Comparison of ENCODE assay signal across 25 cellular contexts in genomic region chr21:37383066-37383465, GRCh38. TPM values are rescaled to one million over a fixed set of nuclear protein-coding genes. Genes with fewer than 3 reads are reported as not detected.
A peak's percentile ranks its signal among the peaks of the same experiment; 100 is the strongest.
DNase-seq lines count a peak whose midpoint lies in the region; ATAC-seq, FAIRE-seq and TF ChIP-seq lines count a peak whose summit lies in the region.
"Had no signal": no experiment of that assay in that cellular context is flagged by ENCODE, and none has a peak within 500 bp of the region (broad histone marks: within the 10 kb centered on the region; RNA-seq: fewer than 3 reads in every experiment).

No MANE protein-coding gene starts in this region.

- H3K4me3 Mint-ChIP-seq in activated CD4-positive, alpha-beta T cell treated with anti-CD3 and anti-CD28 coated beads, Interleukin-2, amount 10 ng/mL, durations not matched to agents 7 days and 5 days: no peak overlapping the region
- H3K4me3 Mint-ChIP-seq in nephron progenitor cell: no peak overlapping the region
- H3K4me3 Mint-ChIP-seq: activated CD4-positive, alpha-beta T cell treated with anti-CD3 and anti-CD28 coated beads, Interleukin-2, amount 10 ng/mL, durations not matched to agents 24 days and 14 days; activated naive CD8-positive, alpha-beta T cell treated with anti-CD3 and anti-CD28 coated beads, Interleukin-2, amount 10 ng/mL, durations not matched to agents 7 days and 5 days had no signal

- H3K9ac ChIP-seq in KMS-11 (no peak overlapping the region), H1 (replicated peaks in 1 of 4; ENCODE audit: extremely low read depth in 1 of 4, low read depth in 3 of 4, low read length in 3 of 4) (no peak overlapping the region)

- peak overlapping the region; percentile 25 for H3K27ac Mint-ChIP-seq in activated CD4-positive, alpha-beta T cell treated with anti-CD3 and anti-CD28 coated beads, Interleukin-2, amount 10 ng/mL, durations not matched to agents 7 days and 5 days
- peak overlapping the region; percentile 63 for H3K27ac Mint-ChIP-seq in nephron progenitor cell
- H3K27ac Mint-ChIP-seq: activated CD4-positive, alpha-beta T cell treated with anti-CD3 and anti-CD28 coated beads, Interleukin-2, amount 10 ng/mL, durations not matched to agents 24 days and 14 days; activated naive CD8-positive, alpha-beta T cell treated with anti-CD3 and anti-CD28 coated beads, Interleukin-2, amount 10 ng/mL, durations not matched to agents 7 days and 5 days had no signal

- no peaks in the 10 kb centered on the region for H3K9me3 Mint-ChIP-seq in activated CD4-positive, alpha-beta T cell treated with anti-CD3 and anti-CD28 coated beads, Interleukin-2, amount 10 ng/mL, durations not matched to agents 7 days and 5 days
- peaks cover 21% of the 10 kb centered on the region for H3K9me3 Mint-ChIP-seq in nephron progenitor cell
- H3K9me3 Mint-ChIP-seq: activated CD4-positive, alpha-beta T cell treated with anti-CD3 and anti-CD28 coated beads, Interleukin-2, amount 10 ng/mL, durations not matched to agents 24 days and 14 days; activated naive CD8-positive, alpha-beta T cell treated with anti-CD3 and anti-CD28 coated beads, Interleukin-2, amount 10 ng/mL, durations not matched to agents 7 days and 5 days had no signal

- peaks cover 95% of the 10 kb centered on the region for H3K4me1 ChIP-seq in KMS-11 (ENCODE audit: low read depth, poor library complexity, severe bottlenecking)
- peaks cover 2 to 19% (median 9%) of the 10 kb centered on the region in 4 experiments; a peak in 4 of 7 replicates for H3K4me1 ChIP-seq in H1 (replicated peaks in 1 of 4; ENCODE audit: control insufficient read depth in 3 of 4, insufficient read depth in 4 of 4, low read length in 3 of 4)

- H3K23me2 ChIP-seq in H1 (ENCODE audit: low read depth, low read length): no peaks in the 10 kb centered on the region

- ATAC-seq in GM21526 (IDR thresholded peaks at IDR 0.05; ENCODE audit: low FRiP score, unreplicated experiment) (no peak), GM19035 (IDR thresholded peaks at IDR 0.05; ENCODE audit: unreplicated experiment) (no peak)
- ATAC-seq: esophagus mucosa, Panc1, sciatic nerve had no signal

- H3K23ac ChIP-seq in H1 (ENCODE audit: insufficient read length): no peak overlapping the region

- no peaks in the 10 kb centered on the region for H3K9me3 ChIP-seq in H1 (ENCODE audit: insufficient read depth in 2 of 2, low read depth in 1 of 2, low read length in 1 of 2)
- H3K9me3 ChIP-seq: stomach had no signal

- H3K79me1 ChIP-seq in H1 (ENCODE audit: low read depth, low read length): peaks cover 8% of the 10 kb centered on the region

- no peak overlapping the region for H3K18ac ChIP-seq in H1 (ENCODE audit: extremely low read depth, low read length)

- H3K14ac ChIP-seq in H1 (ENCODE audit: insufficient read length): no peak overlapping the region

- TF ChIP-seq POLR2A in H1 (IDR thresholded peaks at IDR 0.05; ENCODE audit: control extremely low read depth in 1 of 2, low read depth in 2 of 2, low read length in 2 of 2): no peak

- peaks cover 78% of the 10 kb centered on the region for H3K4me1 Mint-ChIP-seq in activated CD4-positive, alpha-beta T cell treated with anti-CD3 and anti-CD28 coated beads, Interleukin-2, amount 10 ng/mL, durations not matched to agents 7 days and 5 days
- peaks cover 64% of the 10 kb centered on the region for H3K4me1 Mint-ChIP-seq in nephron progenitor cell

- FAIRE-seq in H1 (lab: Jason Lieb, UNC): no peak
- FAIRE-seq: A204.1, urothelium cell line had no signal

- no peak overlapping the region for H2BK120ac ChIP-seq in H1 (replicated peaks; ENCODE audit: low read depth, low read length)

- no peak overlapping the region for H4K91ac ChIP-seq in H1 (replicated peaks; ENCODE audit: insufficient read length, low read length)

- H3K56ac ChIP-seq in H1 (replicated peaks; ENCODE audit: insufficient read length, low read depth, low read length): no peak overlapping the region

- H4K20me1 ChIP-seq in KMS-11 (ENCODE audit: insufficient read depth) (peaks cover 18% of the 10 kb centered on the region), H1 (replicated peaks in 1 of 2; ENCODE audit: control insufficient read depth in 1 of 2, insufficient read depth in 2 of 2, low read length in 2 of 2) (peaks cover 45 to 54% of the 10 kb centered on the region in 2 experiments)

- no peak for TF ChIP-seq CTCF in KMS-11 (conservative IDR thresholded peaks at IDR 0.05; ENCODE audit: low read depth, low read length)
- TF ChIP-seq CTCF in H1 (IDR thresholded peaks at IDR 0.05; ENCODE audit: control extremely low read depth in 1 of 3, insufficient read depth in 1 of 3, low read depth in 1 of 3, low read length in 3 of 3): no peak
- TF ChIP-seq CTCF in nephron progenitor cell (IDR thresholded peaks at IDR 0.05): no peak

- H3K27me3 ChIP-seq in KMS-11 (ENCODE audit: insufficient read depth, low read depth) (no peaks in the 10 kb centered on the region), H1 (replicated peaks in 1 of 4; ENCODE audit: control insufficient read depth in 3 of 4, extremely low read depth in 1 of 4, insufficient read depth in 3 of 4, low read length in 3 of 4) (peaks cover 0 to 2% (median 0%) of the 10 kb centered on the region in 4 experiments; a peak in 1 of 7 replicates)
- H3K27me3 ChIP-seq: hepatocyte, stomach had no signal

- H3K4me3 ChIP-seq in KMS-11 (IDR thresholded peaks at IDR 0.05; ENCODE audit: insufficient read depth, low read depth, low read length) (no peak overlapping the region), H1 (ENCODE audit: extremely low read depth in 1 of 4, insufficient read depth in 2 of 4, low read depth in 3 of 4, low read length in 4 of 4) (no peak overlapping the region)
- H3K4me3 ChIP-seq: hepatocyte, SK-N-MC, stomach had no signal

- H3K79me2 ChIP-seq in KMS-11 (ENCODE audit: insufficient read depth, low read depth): peaks cover 92% of the 10 kb centered on the region
- peaks cover 72 to 100% of the 10 kb centered on the region in 2 experiments for H3K79me2 ChIP-seq in H1 (ENCODE audit: control insufficient read depth in 1 of 2, insufficient read depth in 2 of 2, low read length in 2 of 2)

- H2BK20ac ChIP-seq in H1 (ENCODE audit: low read length): no peak overlapping the region

- H3K4me2 ChIP-seq in KMS-11: peak overlapping the region; percentile 53; the same call in 1 of the 2 replicates
- H3K4me2 ChIP-seq in H1 (ENCODE audit: insufficient read depth in 1 of 2, low read depth in 2 of 2, low read length in 2 of 2): peak overlapping the region; percentile 3 to 35; a peak in 2 of 4 replicates
- H3K4me2 ChIP-seq: hepatocyte had no signal

- H3K36me3 Mint-ChIP-seq in activated CD4-positive, alpha-beta T cell treated with anti-CD3 and anti-CD28 coated beads, Interleukin-2, amount 10 ng/mL, durations not matched to agents 7 days and 5 days (ENCODE audit: low read depth): peaks cover 28% of the 10 kb centered on the region
- peaks cover 31% of the 10 kb centered on the region for H3K36me3 Mint-ChIP-seq in nephron progenitor cell (ENCODE audit: low read depth)

- WGBS in H1 (ENCODE audit: extremely low coverage in 1 of 2, insufficient coverage in 1 of 2, insufficient read length in 1 of 2, insufficient replicate concordance in 2 of 2, low coverage in 1 of 2, low lambda C conversion rate in 2 of 2, missing lambda C conversion rate in 1 of 2), 2 experiments: 84% methylated on average over 2 of the region's 2 CpGs; no CpG with 5 or more reads in 1 of the 2 experiments

- DNase-seq in activated CD4-positive, alpha-beta T cell treated with anti-CD3 and anti-CD28 coated beads, Interleukin-2, amount 10 ng/mL, durations not matched to agents 7 days and 5 days: no peak
- no peak for DNase-seq in activated CD4-positive, alpha-beta T cell treated with anti-CD3 and anti-CD28 coated beads for 1 hour
- DNase-seq in H1 (ENCODE audit: low read depth in 1 of 2, low spot score in 2 of 2) (no peak), nephron progenitor cell (no peak), NOMO-1 treated with dmso at 0.1 percent for 144 hours (lab: John Stamatoyannopoulos, UW; ENCODE audit: unreplicated experiment) (no peak)
- DNase-seq: activated CD4-positive, alpha-beta T cell treated with anti-CD3 and anti-CD28 coated beads, Interleukin-2, amount 10 ng/mL, durations not matched to agents 24 days and 14 days; activated naive CD8-positive, alpha-beta T cell treated with anti-CD3 and anti-CD28 coated beads, Interleukin-2, amount 10 ng/mL, durations not matched to agents 7 days and 5 days; activated T-cell treated with anti-CD3 and anti-CD28 coated beads for 4 hours; EL; IMR-90; midbrain; NCI-H1105; NCI-H2171 treated with DMSO at 0.1 percent for 48 hours; stimulated activated CD4-positive, alpha-beta T cell treated with anti-CD3 and anti-CD28 coated beads, Interleukin-1b, Interleukin-23, amount 100 ng/mL, for 48 hours; stomach had no signal

- POLR2A ChIA-PET in activated CD4-positive, alpha-beta T cell treated with anti-CD3 and anti-CD28 coated beads, Interleukin-2, amount 10 ng/mL, durations not matched to agents 7 days and 5 days (lab: Charles Lee): interaction anchor here (0.6 kb wide), 1 partner anchor 87 kb away, joined by 3 read pairs; no protein-coding TSS in a partner anchor
- POLR2A ChIA-PET in H1 (lab: Charles Lee; ENCODE audit: partially characterized antibody): interaction anchor here (1.3 to 3.7 kb wide), 2 partner anchors 11 to 18 kb away, joined by 7 read pairs; partner anchors contain the start of gene DYRK1A

- H4K8ac ChIP-seq in H1 (ENCODE audit: extremely low read depth, insufficient read depth, low read length): no peak overlapping the region

- TF ChIP-seq EP300 in H1 (IDR thresholded peaks at IDR 0.05; ENCODE audit: borderline replicate concordance in 1 of 2, low read depth in 2 of 2, low read length in 2 of 2): no peak

- CTCF ChIA-PET in activated CD4-positive, alpha-beta T cell treated with anti-CD3 and anti-CD28 coated beads, Interleukin-2, amount 10 ng/mL, durations not matched to agents 7 days and 5 days (lab: Charles Lee): interaction anchor here (1.0 to 1.8 kb wide), 2 partner anchors 12 to 14 kb away, joined by 3 to 4 read pairs; no protein-coding TSS in a partner anchor
- CTCF ChIA-PET in H1 (lab: Charles Lee; ENCODE audit: partially characterized antibody): interaction anchor here (0.9 to 4.9 kb wide), 6 partner anchors 9 to 219 kb away, joined by 3 to 16 read pairs (median 3); no protein-coding TSS in a partner anchor

- no peak overlapping the region for H2BK15ac ChIP-seq in H1 (ENCODE audit: low read length)

- TF ChIP-seq RAD21 in H1 (IDR thresholded peaks at IDR 0.05 in 1 of 2, conservative IDR thresholded peaks at IDR 0.05 in 1 of 2; ENCODE audit: low read depth in 2 of 2, low read length in 2 of 2): no peak

- H3K27ac ChIP-seq in KMS-11: peak overlapping the region; percentile 74; the same call in 1 of the 2 replicates
- H3K27ac ChIP-seq in H1 (ENCODE audit: low read depth, low read length): no peak overlapping the region
- H3K27ac ChIP-seq: hepatocyte, SK-N-MC, stomach had no signal

- H3K36me3 ChIP-seq in KMS-11 (ENCODE audit: insufficient read depth) (no peaks in the 10 kb centered on the region), H1 (ENCODE audit: control insufficient read depth in 2 of 4, insufficient read depth in 4 of 4, low read length in 3 of 4) (no peaks in the 10 kb centered on the region)
- H3K36me3 ChIP-seq: stomach had no signal

- H2AFZ ChIP-seq in KMS-11 (ENCODE audit: low read depth) (no peak overlapping the region), H1 (ENCODE audit: low read length) (no peak overlapping the region)
- H2AFZ ChIP-seq: hepatocyte had no signal

- H3K27me3 Mint-ChIP-seq in activated CD4-positive, alpha-beta T cell treated with anti-CD3 and anti-CD28 coated beads, Interleukin-2, amount 10 ng/mL, durations not matched to agents 7 days and 5 days: no peaks in the 10 kb centered on the region
- peaks cover 5% of the 10 kb centered on the region for H3K27me3 Mint-ChIP-seq in nephron progenitor cell (ENCODE audit: low read depth, poor library complexity)
- H3K27me3 Mint-ChIP-seq: activated CD4-positive, alpha-beta T cell treated with anti-CD3 and anti-CD28 coated beads, Interleukin-2, amount 10 ng/mL, durations not matched to agents 24 days and 14 days; activated naive CD8-positive, alpha-beta T cell treated with anti-CD3 and anti-CD28 coated beads, Interleukin-2, amount 10 ng/mL, durations not matched to agents 7 days and 5 days had no signal

- no peak overlapping the region for H2BK5ac ChIP-seq in H1 (ENCODE audit: low read depth, low read length)

- no peak overlapping the region for H4K5ac ChIP-seq in H1 (ENCODE audit: insufficient read length, low read depth, low read length)

- no peak overlapping the region for H2BK12ac ChIP-seq in H1 (ENCODE audit: low read depth, low read length)

- H2AK5ac ChIP-seq in H1 (ENCODE audit: low read depth, low read length): no peak overlapping the region

- no peak overlapping the region for H3K4ac ChIP-seq in H1 (replicated peaks; ENCODE audit: insufficient read length, low read depth, low read length)

RNA-seq across cellular contexts. Expression of gene DYRK1A, which starts 16.5 kb away (rescaled TPM):
- 100 to 1,000 TPM in 1 of 2 experiments, 10 to 100 TPM in 1; 85.6 to 108 TPM for total RNA-seq in activated CD4-positive, alpha-beta T cell treated with anti-CD3 and anti-CD28 coated beads, Interleukin-2, amount 10 ng/mL, durations not matched to agents 7 days and 5 days
- total RNA-seq in H1 (2021; fragmentation: NEBNext Ultra II Directional; extraction: Animal tissue kit (Norgen Biotek cat#: 25700)): 61.1 and 64.4 TPM in 2 replicates
- 49.3 and 62.2 TPM in 2 replicates for polyA plus RNA-seq in H1 (2011; rRNA removed)
- polyA plus RNA-seq in H1 (2011; cell fraction: cytosol; rRNA removed): 48.7 TPM
- 90.1 TPM for polyA plus RNA-seq in H1 (2011; cell fraction: nucleus; rRNA removed)
- 24.8 to 31.5 TPM (median 27.6 TPM) in 4 replicates for polyA plus RNA-seq in H1 (2012, experiment 1 of 2)
- 1.9 TPM for polyA plus RNA-seq in H1 (2012, experiment 2 of 2)
- polyA plus RNA-seq in H1 (2013, experiment 1 of 2): 23.2 TPM
- polyA plus RNA-seq in H1 (2013, experiment 2 of 2): 24.9 TPM
- polyA minus RNA-seq in H1 (2011; rRNA and poly(A)+ RNA removed): 233 and 267 TPM in 2 replicates
- polyA minus RNA-seq in H1 (2011; cell fraction: cytosol; rRNA and poly(A)+ RNA removed): 61.2 TPM
- 167 TPM for polyA minus RNA-seq in H1 (2011; cell fraction: nucleus; rRNA and poly(A)+ RNA removed)
